ENCODE assay signal across 31 cellular contexts in genomic region chr4:41820473-41820872, GRCh38.
"Had no signal": no experiment of that assay in that cellular context is flagged by ENCODE, and none has a peak within 500 bp of the region (broad histone marks: within the 10 kb centered on the region; RNA-seq: fewer than 3 reads in every experiment).

No MANE protein-coding gene starts in this region.

- DNase-seq: dermis blood vessel endothelial cell; effector memory CD8-positive, alpha-beta T cell; erythroblast; esophagus squamous epithelium; foreskin melanocyte; glutamatergic neuron; heart right ventricle; hippocampal formation; immature natural killer cell; islet precursor cell; kidney glomerular epithelial cell; left ventricle myocardium superior; lower lobe of right lung; naive thymus-derived CD8-positive, alpha-beta T cell; nephron progenitor cell; nucleus accumbens; stimulated activated CD4-positive, alpha-beta T cell treated with anti-CD3 and anti-CD28 coated beads, Interleukin-12 subunit alpha, Interleukin-12 subunit beta, amount 100 ng/mL, for 4 hours; stimulated activated CD4-positive, alpha-beta T cell treated with anti-CD3 and anti-CD28 coated beads, Interleukin-1b, Interleukin-23, amount 100 ng/mL, for 48 hours; stimulated activated CD4-positive, alpha-beta T cell treated with anti-CD3 and anti-CD28 coated beads, Interleukin-4, amount 100 ng/mL, for 1 hour; stimulated activated CD8-positive, alpha-beta memory T cell treated with anti-CD3 and anti-CD28 coated beads, Interleukin-4, amount 100 ng/mL, for 48 hours; stimulated activated naive CD4-positive, alpha-beta T cell; stimulated activated naive CD8-positive, alpha-beta T cell treated with anti-CD3 and anti-CD28 coated beads, Interleukin-15, amount 100 ng/mL, for 72 hours; transverse colon; upper lobe of right lung; uterus had no signal

- FAIRE-seq: endometrium had no signal

- H3K4me1 Mint-ChIP-seq: immature natural killer cell; naive thymus-derived CD8-positive, alpha-beta T cell; nephron progenitor cell; stimulated activated naive CD8-positive, alpha-beta T cell treated with anti-CD3 and anti-CD28 coated beads, Interleukin-15, amount 100 ng/mL, for 72 hours had no signal

- H3K4me2 ChIP-seq: smooth muscle cell had no signal

- H3K27me3 ChIP-seq: right atrium auricular region, uterus had no signal

- ATAC-seq: effector memory CD8-positive, alpha-beta T cell; heart right ventricle; left ventricle myocardium superior; lower lobe of right lung; naive thymus-derived CD8-positive, alpha-beta T cell; sciatic nerve; stimulated activated naive CD8-positive, alpha-beta T cell treated with anti-CD3 and anti-CD28 coated beads, Interleukin-15, amount 100 ng/mL, for 72 hours; upper lobe of right lung had no signal

- H3K4me3 ChIP-seq: esophagus squamous epithelium, heart right ventricle, lower lobe of right lung, prostate gland, right atrium auricular region, smooth muscle cell, suprapubic skin, transverse colon, upper lobe of right lung, uterus had no signal

- H3K36me3 Mint-ChIP-seq: immature natural killer cell; naive thymus-derived CD8-positive, alpha-beta T cell had no signal

- H3K27ac ChIP-seq: esophagus squamous epithelium, heart right ventricle, lower lobe of right lung, prostate gland, right atrium auricular region, suprapubic skin, transverse colon, upper lobe of right lung, uterus had no signal

- H3K4me1 ChIP-seq: esophagus squamous epithelium, lower lobe of right lung, prostate gland, right atrium auricular region, suprapubic skin, transverse colon, upper lobe of right lung, uterus had no signal

- H3K27ac Mint-ChIP-seq: effector memory CD8-positive, alpha-beta T cell; immature natural killer cell; naive thymus-derived CD8-positive, alpha-beta T cell; nephron progenitor cell; stimulated activated naive CD8-positive, alpha-beta T cell treated with anti-CD3 and anti-CD28 coated beads, Interleukin-15, amount 100 ng/mL, for 72 hours had no signal

- H3K9me3 ChIP-seq: esophagus squamous epithelium, heart right ventricle, lower lobe of right lung, prostate gland, right atrium auricular region, suprapubic skin, transverse colon, upper lobe of right lung, uterus had no signal

- H3K36me3 ChIP-seq: esophagus squamous epithelium, heart right ventricle, lower lobe of right lung, prostate gland, right atrium auricular region, suprapubic skin, transverse colon, upper lobe of right lung, uterus had no signal

- H3K9me3 Mint-ChIP-seq: effector memory CD8-positive, alpha-beta T cell; nephron progenitor cell; stimulated activated naive CD8-positive, alpha-beta T cell treated with anti-CD3 and anti-CD28 coated beads, Interleukin-15, amount 100 ng/mL, for 72 hours had no signal

- H3K4me3 Mint-ChIP-seq: effector memory CD8-positive, alpha-beta T cell; immature natural killer cell; naive thymus-derived CD8-positive, alpha-beta T cell; nephron progenitor cell; stimulated activated naive CD8-positive, alpha-beta T cell treated with anti-CD3 and anti-CD28 coated beads, Interleukin-15, amount 100 ng/mL, for 72 hours had no signal
